ENCODE assay signal across 8 cellular contexts in the genomic region with DNA sequence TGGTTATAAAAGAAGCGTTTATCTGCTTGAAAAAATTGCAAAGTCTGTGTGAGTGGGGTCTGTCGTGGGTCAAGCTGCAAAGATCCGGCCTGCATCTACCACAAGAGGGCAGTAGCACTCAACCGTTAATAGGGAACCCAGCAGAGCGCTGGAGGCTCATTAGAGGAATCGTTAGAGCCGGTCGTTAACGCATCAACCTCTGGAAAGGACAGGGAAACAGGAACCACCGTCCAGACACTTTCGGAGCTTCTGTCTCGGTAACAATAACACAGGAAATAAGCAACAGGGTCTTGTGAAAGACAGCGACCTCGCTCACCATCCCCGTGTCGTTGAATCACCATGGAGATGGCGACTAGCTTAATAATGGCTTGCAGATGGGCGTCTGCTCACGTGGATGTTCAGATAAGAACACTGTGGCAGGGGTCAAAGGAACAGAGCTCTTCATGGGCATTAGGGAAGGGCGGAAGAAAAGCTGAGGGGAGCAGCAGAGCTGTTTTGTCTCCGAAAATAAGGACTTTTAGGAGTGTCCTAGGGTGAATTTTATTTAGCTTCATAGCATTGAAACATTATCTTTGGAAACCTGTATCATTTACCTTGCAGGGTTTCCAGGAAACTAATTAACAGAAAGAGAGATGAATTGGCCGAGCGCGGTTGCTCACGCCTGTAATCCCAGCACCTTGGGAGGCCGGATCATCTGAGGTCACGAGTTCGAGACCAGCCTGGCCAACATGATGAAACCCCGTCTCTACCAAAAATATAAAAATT. TPM values are rescaled to one million over a fixed set of nuclear protein-coding genes. Genes with fewer than 3 reads are reported as not detected.
A peak's percentile ranks its signal among the peaks of the same experiment; 100 is the strongest.
DNase-seq lines count a peak whose midpoint lies in the region; ATAC-seq and TF ChIP-seq lines count a peak whose summit lies in the region.

No MANE protein-coding gene starts in this region.

- ATAC-seq in GM21717 (IDR thresholded peaks at IDR 0.05; ENCODE audit: unreplicated experiment): no peak

- H3K9me3 ChIP-seq in HUES64 (ENCODE audit: insufficient read depth, low read depth, low read length): no peaks in the 10 kb centered on the region
- peaks cover 4% of the 10 kb centered on the region; the same call in 1 of the 2 replicates for H3K9me3 ChIP-seq in OCI-LY1 (ENCODE audit: low read length)
- H3K9me3 ChIP-seq in mononuclear cell (ENCODE audit: low read depth, low read length): no peaks in the 10 kb centered on the region

- no peaks in the 10 kb centered on the region for H4K20me1 ChIP-seq in OCI-LY1 (ENCODE audit: insufficient read depth, low read length)

- H3K9ac ChIP-seq in HUES64 (ENCODE audit: low read depth, low read length): peak overlapping the region; percentile 45; the same call in 1 of the 2 replicates
- no peak overlapping the region; the same call in 1 of the 2 replicates for H3K9ac ChIP-seq in OCI-LY1 (ENCODE audit: low read length)

- H2AFZ ChIP-seq in OCI-LY1 (ENCODE audit: low read length): peak overlapping the region; percentile 17; the same call in 1 of the 2 replicates

- POLR2A ChIA-PET in GM10248 (lab: Yijun Ruan, JAX): interaction anchor here (0.6 kb wide), 1 partner anchor 1350 kb away, joined by 3 read pairs; no protein-coding TSS in a partner anchor

- WGBS in HUES64: 29% methylated on average over 29 of the region's 29 CpGs

- 0 out of 2 replicates have a peak, but pooled peaks cover 3% of the 10 kb centered on the region for H3K27me3 ChIP-seq in HUES64 (ENCODE audit: insufficient read depth, low read length)
- no peaks in the 10 kb centered on the region for H3K27me3 ChIP-seq in OCI-LY1 (ENCODE audit: insufficient read depth, low read length)
- H3K27me3 ChIP-seq in mononuclear cell (ENCODE audit: insufficient read depth, low read length): peaks cover 5% of the 10 kb centered on the region

- H3K4me1 ChIP-seq in HUES64 (ENCODE audit: insufficient read depth, low read length) (no peaks in the 10 kb centered on the region), OCI-LY1 (ENCODE audit: insufficient read depth, low read length, severe bottlenecking) (peaks cover 5% of the 10 kb centered on the region), mononuclear cell (ENCODE audit: insufficient read depth, low read length) (peaks cover 10% of the 10 kb centered on the region)

- H3K4me3 ChIP-seq in HUES64 (ENCODE audit: low read length) (peak overlapping the region; percentile 64), OCI-LY1 (ENCODE audit: low read depth, low read length, poor library complexity, severe bottlenecking) (peak overlapping the region; percentile 59), epithelial cell of proximal tubule (ENCODE audit: low read depth, low read length) (peak overlapping the region; percentile 55), mononuclear cell (ENCODE audit: low read length) (peak overlapping the region; percentile 18)

- H3K79me2 ChIP-seq in OCI-LY1 (ENCODE audit: insufficient read depth, low read length): no peaks in the 10 kb centered on the region

- CTCF ChIA-PET in GM10248 (lab: Yijun Ruan, JAX): interaction anchor here (0.7 to 7.4 kb wide), 50 partner anchors 9 to 723 kb away, joined by 3 to 158 read pairs (median 4); a partner anchor contains a TSS

- no peaks in the 10 kb centered on the region for H3K9me2 ChIP-seq in OCI-LY1 (ENCODE audit: low read depth, low read length)

- peak; percentile 71 for DNase-seq in GM10248 (ENCODE audit: extremely low spot score)
- DNase-seq in activated CD8-positive, alpha-beta memory T cell treated with anti-CD3 and anti-CD28 coated beads, Interleukin-2, amount 50 U/mL, for 48 hours: peak; percentile 79
- DNase-seq in epithelial cell of proximal tubule (ENCODE audit: low read depth): peak; percentile 44
- DNase-seq in stimulated activated CD8-positive, alpha-beta memory T cell treated with anti-CD3 and anti-CD28 coated beads, Interleukin-2, amount 100 ng/mL, for 48 hours (ENCODE audit: low read depth in 2 of 2): peak; percentile 46 to 48

- TF ChIP-seq CTCF in GM10248 (IDR thresholded peaks at IDR 0.05; ENCODE audit: control extremely low read depth, extremely low read depth, low read depth, missing control alignments): peak; percentile 80
- peak; percentile 90 for TF ChIP-seq CTCF in OCI-LY1 (IDR thresholded peaks at IDR 0.05; ENCODE audit: low read length)
- TF ChIP-seq CTCF in epithelial cell of proximal tubule (conservative IDR thresholded peaks at IDR 0.05; ENCODE audit: low read depth, low read length): peak; percentile 97

- no peak overlapping the region for H3K27ac ChIP-seq in HUES64 (ENCODE audit: low read depth, low read length)
- no peak overlapping the region for H3K27ac ChIP-seq in OCI-LY1 (ENCODE audit: low read depth, low read length, poor library complexity, severe bottlenecking)

- H3F3A ChIP-seq in OCI-LY1 (ENCODE audit: insufficient read depth, low read length): no peaks in the 10 kb centered on the region

- H3K4me2 ChIP-seq in OCI-LY1 (ENCODE audit: low read length): peak overlapping the region; percentile 83

- H3K36me3 ChIP-seq in HUES64 (ENCODE audit: insufficient read depth, low read length) (no peaks in the 10 kb centered on the region), OCI-LY1 (ENCODE audit: insufficient read depth, low read length) (no peaks in the 10 kb centered on the region; the same call in 1 of the 2 replicates)

RNA-seq across cellular contexts. Expression of a gene that starts 11.9 kb away (rescaled TPM):
- 19.9 TPM for polyA plus RNA-seq in HUES64 (2013, experiment 1 of 2)
- 23.1 TPM for polyA plus RNA-seq in HUES64 (2013, experiment 2 of 2)
- 6.9 and 7.0 TPM in 2 replicates for total RNA-seq in epithelial cell of proximal tubule
- 13.1 TPM for total RNA-seq in mononuclear cell
